In genomic region chrX:150983526-150984163, GRCh38 we compare ENCODE assay signal across 8 cellular contexts. TPM values are rescaled to one million over a fixed set of nuclear protein-coding genes. Genes with fewer than 3 reads are reported as not detected.
DNase-seq lines count a peak whose midpoint lies in the region; ATAC-seq and TF ChIP-seq lines count a peak whose summit lies in the region.

No MANE protein-coding gene starts in this region.

- CTCF ChIA-PET in HEK293T (lab: Yijun Ruan, JAX) (no interaction called here), PC-3 (lab: Charles Lee) (no interaction called here)

- H3F3A ChIP-seq in PC-3 (ENCODE audit: low read length, unreplicated experiment) = no peaks in the 10 kb centered on the region

- WGBS in gastroesophageal sphincter (ENCODE audit: low coverage in 1 of 2), 2 donors = no CpG with 5 or more reads among the region's 95 CpGs

- no peak overlapping the region for H2AFZ ChIP-seq in PC-3 (ENCODE audit: low read length)

- POLR2A ChIA-PET in HEK293T (lab: Yijun Ruan, JAX) = interaction anchor here (1.0 kb wide), 1 partner anchor 413 kb away, joined by 4 read pairs; the partner anchor contains the start of gene VMA21
- POLR2A ChIA-PET in PC-3 (lab: Charles Lee; ENCODE audit: unreplicated experiment) = interaction anchor here (0.6 kb wide), 1 partner anchor 220 kb away, joined by 3 read pairs; no protein-coding TSS in a partner anchor

- H3K27ac ChIP-seq in PC-3 (ENCODE audit: low read length) (peak overlapping the region; percentile 36; the same call in 1 of the 2 replicates), gastroesophageal sphincter (peak overlapping the region in 3 of 4 donors; percentile 50 to 72 (median 67)), subcutaneous abdominal adipose tissue (ENCODE audit: low read depth, low read length) (no peak overlapping the region)

- TF ChIP-seq POLR2A in gastroesophageal sphincter (IDR thresholded peaks at IDR 0.05) = no peak

- DNase-seq in DMS53 (lab: John Stamatoyannopoulos, UW) = peak; percentile 51
- no peak for DNase-seq in DMS53 treated with DMSO at 0.1 percent for 48 hours (lab: John Stamatoyannopoulos, UW; ENCODE audit: unreplicated experiment)
- no peak for DNase-seq in HEK293T (ENCODE audit: extremely low spot score)
- no peak for DNase-seq in PC-3
- DNase-seq in AG08396 (ENCODE audit: low spot score) = no peak
- no peak for DNase-seq in effector CD4-positive, alpha-beta T cell

- peaks cover 15% of the 10 kb centered on the region for H3K4me1 ChIP-seq in PC-3 (ENCODE audit: insufficient read depth, low read length)
- peaks cover 0 to 16% (median 0%) of the 10 kb centered on the region in 3 donors for H3K4me1 ChIP-seq in gastroesophageal sphincter
- H3K4me1 ChIP-seq in subcutaneous abdominal adipose tissue (ENCODE audit: control insufficient read depth in 5 of 5, insufficient read depth in 5 of 5, low read length in 5 of 5) = peaks cover 2 to 11% (median 9%) of the 10 kb centered on the region in 5 donors

- peaks cover 16% of the 10 kb centered on the region for H3K79me2 ChIP-seq in PC-3 (ENCODE audit: low read length)

- intact Hi-C loops in PC-3 (cut with micrococcal nuclease) = loop anchor here (1.0 kb wide), 1 partner anchor 85 kb away; the partner anchor contains the start of gene CD99L2

- H3K36me3 ChIP-seq in PC-3 (ENCODE audit: low read depth, low read length) = peaks cover 11% of the 10 kb centered on the region; the same call in 1 of the 2 replicates
- no peaks in the 10 kb centered on the region for H3K36me3 ChIP-seq in gastroesophageal sphincter
- no peaks in the 10 kb centered on the region for H3K36me3 ChIP-seq in subcutaneous abdominal adipose tissue (ENCODE audit: control insufficient read depth in 5 of 5, insufficient read depth in 5 of 5, low read length in 5 of 5)

- no peaks in the 10 kb centered on the region for H3K9me2 ChIP-seq in PC-3 (replicated peaks; ENCODE audit: low read length)

- no peak for TF ChIP-seq CTCF in PC-3 (conservative IDR thresholded peaks at IDR 0.05; ENCODE audit: low read depth, low read length)
- no peak for TF ChIP-seq CTCF in gastroesophageal sphincter (IDR thresholded peaks at IDR 0.05)

- BruUV-seq in PC-3 (replicated peaks; lab: Mats Ljungman, UMichigan) = no TSS peak

- ATAC-seq in PC-3 (peak; percentile 5; the same call in 1 of the 2 replicates), gastroesophageal sphincter (no peak)

- H3K27me3 ChIP-seq in PC-3 (ENCODE audit: low read length) (no peaks in the 10 kb centered on the region), gastroesophageal sphincter (no peaks in the 10 kb centered on the region), subcutaneous abdominal adipose tissue (ENCODE audit: control insufficient read depth in 5 of 5, insufficient read depth in 4 of 5, low read length in 5 of 5) (peaks cover 0 to 4% (median 0%) of the 10 kb centered on the region in 5 donors)

- TF ChIP-seq EP300 in gastroesophageal sphincter (IDR thresholded peaks at IDR 0.05) = no peak

- H3K9me3 ChIP-seq in PC-3 (ENCODE audit: low read length) = no peaks in the 10 kb centered on the region
- H3K9me3 ChIP-seq in gastroesophageal sphincter = no peaks in the 10 kb centered on the region
- no peaks in the 10 kb centered on the region for H3K9me3 ChIP-seq in subcutaneous abdominal adipose tissue (ENCODE audit: control insufficient read depth in 5 of 5, low read length in 5 of 5)

- peaks cover 9% of the 10 kb centered on the region for H4K20me1 ChIP-seq in PC-3 (ENCODE audit: low read length)

- H3K9ac ChIP-seq in PC-3 (ENCODE audit: low read length) (peak overlapping the region; percentile 85), subcutaneous abdominal adipose tissue (ENCODE audit: low read length in 5 of 5) (no peak overlapping the region)

- H3K4me3 ChIP-seq in PC-3 (ENCODE audit: low read length) (peak overlapping the region; percentile 71), gastroesophageal sphincter (peak overlapping the region; percentile 39 to 63), subcutaneous abdominal adipose tissue (ENCODE audit: low read depth in 1 of 5, low read length in 5 of 5) (peak overlapping the region in 4 of 5 donors; percentile 38 to 67 (median 50))

- H3K4me2 ChIP-seq in PC-3 (ENCODE audit: low read length) = peak overlapping the region; percentile 60; the same call in 1 of the 2 replicates

TF ChIP-seq in HEK293T, 16 proteins besides CTCF, POLR2A, EP300 and RAD21:
- TF ChIP-seq FOXM1 (IDR thresholded peaks at IDR 0.05; ENCODE audit: borderline replicate concordance) (0 out of 2 replicates have a peak, but pooled peaks have one; percentile 27), SUZ12 (IDR thresholded peaks at IDR 0.05) (no peak)

RNA-seq across cellular contexts. Expression of gene HMGB3, which starts 0.5 kb away (rescaled TPM):
- total RNA-seq in PC-3 (2014; rRNA removed) (57.2 and 95.0 TPM in 2 replicates), gastroesophageal sphincter (1 to 10 TPM; 1.3 to 4.4 (median 3.2) TPM)

Comparison
In these comparisons a context has a peak if more than half of its experiments do, and no peak if none do; other contexts are left out.
1. RNA of gene HMGB3, which starts 0.5 kb away (total RNA-seq): 57.2 to 95.0 TPM in PC-3; 1.3 to 4.4 TPM in gastroesophageal sphincter; every median in the first group is over 10 times any median in the second.
2. Peak in every context shown above with its lines, with median percentiles within 50 percentile points of each other: H3K4me3 ChIP-seq.